Comparison of ENCODE assay signal across 8 cellular contexts in genomic region chr20:50730765-50731054, GRCh38. TPM values are rescaled to one million over a fixed set of nuclear protein-coding genes. Genes with fewer than 3 reads are reported as not detected.
DNase-seq lines count a peak whose midpoint lies in the region; ATAC-seq, FAIRE-seq and TF ChIP-seq lines count a peak whose summit lies in the region.

No MANE protein-coding gene starts in this region.

- TF ChIP-seq EP300 in A549 (IDR thresholded peaks at IDR 0.05), result no peak

- ATAC-seq in A549, result peak in 1 of 2 experiments; percentile 83; a peak in 4 of 6 replicates
- no peak for ATAC-seq in HG03095 (IDR thresholded peaks at IDR 0.05; ENCODE audit: unreplicated experiment)

- H3K4me2 ChIP-seq in A549, result peak overlapping the region; percentile 69

- TF ChIP-seq RAD21 in A549 (conservative IDR thresholded peaks at IDR 0.05 in 1 of 2, IDR thresholded peaks at IDR 0.05 in 1 of 2), result no peak

- peak overlapping the region; percentile 50 for H3K4me3 ChIP-seq in A549
- H3K4me3 ChIP-seq in HFF-Myc (replicated peaks; ENCODE audit: low read depth, low read length), result peak overlapping the region; percentile 72
- H3K4me3 ChIP-seq in astrocyte of the spinal cord (ENCODE audit: low read depth, low read length), result peak overlapping the region; percentile 47
- peak overlapping the region; percentile 88 for H3K4me3 ChIP-seq in mesodermal cell (ENCODE audit: extremely low read depth, insufficient read depth, low read length, poor library complexity, severe bottlenecking)

- CTCF ChIA-PET in A549 (lab: Yijun Ruan, JAX), result interaction anchor here (0.9 to 5.9 kb wide), 8 partner anchors 12 to 105 kb away, joined by 3 to 46 read pairs (median 5); no protein-coding TSS in a partner anchor

- TF ChIP-seq CTCF in A549 (IDR thresholded peaks at IDR 0.05), result no peak
- TF ChIP-seq CTCF in HFF-Myc (IDR thresholded peaks at IDR 0.05; ENCODE audit: low read depth, low read length, missing control alignments), result no peak
- TF ChIP-seq CTCF in astrocyte of the spinal cord (IDR thresholded peaks at IDR 0.05; ENCODE audit: low read depth, low read length), result no peak

- TF ChIP-seq POLR2A in A549 (IDR thresholded peaks at IDR 0.05; ENCODE audit: low read length), result peak; percentile 56

- H3K4me1 ChIP-seq in A549, result peaks cover 68% of the 10 kb centered on the region
- peaks cover 35% of the 10 kb centered on the region for H3K4me1 ChIP-seq in mesodermal cell (ENCODE audit: control insufficient read depth, insufficient read depth, low read length, poor library complexity, severe bottlenecking)

- no peak for DNase-seq in A549 (ENCODE audit: low read depth in 1 of 2, low spot score in 1 of 2)
- no peak for DNase-seq in HFF-Myc (ENCODE audit: extremely low read depth, low read depth)
- DNase-seq in astrocyte of the spinal cord (ENCODE audit: low read depth, low spot score), result peak; percentile 36
- DNase-seq in NCI-H1105 (lab: John Stamatoyannopoulos, UW), result no peak
- no peak for DNase-seq in activated CD8-positive, alpha-beta memory T cell treated with anti-CD3 and anti-CD28 coated beads, Interleukin-2, amount 50 U/mL, for 4 hours
- no peak for DNase-seq in KBM-7

- peak overlapping the region; percentile 89 to 96 for H3K27ac ChIP-seq in A549
- H3K27ac ChIP-seq in mesodermal cell (ENCODE audit: low read depth, low read length, severe bottlenecking), result peak overlapping the region; percentile 52

- no peak for FAIRE-seq in A549 (lab: Jason Lieb, UNC)

- H3K9me3 ChIP-seq in A549, result no peaks in the 10 kb centered on the region
- H3K9me3 ChIP-seq in mesodermal cell (ENCODE audit: control insufficient read depth, low read length), result no peaks in the 10 kb centered on the region

- POLR2A ChIA-PET in A549 (lab: Yijun Ruan, JAX), result interaction anchor here (1.1 to 1.5 kb wide), 3 partner anchors 11 to 16 kb away, joined by 3 to 9 read pairs (median 6); no protein-coding TSS in a partner anchor

- 0% methylated on average over 13 of the region's 35 CpGs for WGBS in A549 (ENCODE audit: missing lambda C conversion rate)
- WGBS in mesodermal cell (ENCODE audit: insufficient coverage in 2 of 2), 2 experiments, result 0% methylated on average over 28 to 30 of the region's 35 CpGs

- in situ Hi-C loops in astrocyte of the spinal cord (cut with HindIII; ENCODE audit: low sequenced_read_pairs) (no loop called here), KBM-7 (cut with MboI; ENCODE audit: low pct_unique_long_range_greater_than_20kb, low sequenced_read_pairs) (no loop called here)

- peaks cover 5% of the 10 kb centered on the region for H3K36me3 ChIP-seq in mesodermal cell (ENCODE audit: control insufficient read depth, insufficient read depth, low read length)

TF ChIP-seq in A549, 52 proteins besides CTCF, POLR2A, EP300 and RAD21:
- no peak for TF ChIP-seq HEYL (CRISPR knock-in tag; IDR thresholded peaks at IDR 0.05)
- TF ChIP-seq MAZ (IDR thresholded peaks at IDR 0.05; ENCODE audit: borderline replicate concordance, low read depth, low read length), result no peak
- TF ChIP-seq NPAS2 (CRISPR knock-in tag; IDR thresholded peaks at IDR 0.05; ENCODE audit: borderline replicate concordance), result no peak
- TF ChIP-seq ZSCAN20 (CRISPR knock-in tag; IDR thresholded peaks at IDR 0.05), result no peak
- TF ChIP-seq CBX2 (IDR thresholded peaks at IDR 0.05; ENCODE audit: borderline replicate concordance, low read depth), result no peak
- 0 out of 2 replicates have a peak, but pooled peaks have one; percentile 23 for TF ChIP-seq KDM5A (IDR thresholded peaks at IDR 0.05)
- TF ChIP-seq GATA3 (IDR thresholded peaks at IDR 0.05; ENCODE audit: borderline replicate concordance), result no peak
- TF ChIP-seq, protein P1, sequence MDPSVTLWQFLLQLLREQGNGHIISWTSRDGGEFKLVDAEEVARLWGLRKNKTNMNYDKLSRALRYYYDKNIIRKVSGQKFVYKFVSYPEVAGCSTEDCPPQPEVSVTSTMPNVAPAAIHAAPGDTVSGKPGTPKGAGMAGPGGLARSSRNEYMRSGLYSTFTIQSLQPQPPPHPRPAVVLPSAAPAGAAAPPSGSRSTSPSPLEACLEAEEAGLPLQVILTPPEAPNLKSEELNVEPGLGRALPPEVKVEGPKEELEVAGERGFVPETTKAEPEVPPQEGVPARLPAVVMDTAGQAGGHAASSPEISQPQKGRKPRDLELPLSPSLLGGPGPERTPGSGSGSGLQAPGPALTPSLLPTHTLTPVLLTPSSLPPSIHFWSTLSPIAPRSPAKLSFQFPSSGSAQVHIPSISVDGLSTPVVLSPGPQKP (IDR thresholded peaks at IDR 0.05; ENCODE audit: low read depth, low read length), result no peak
- no peak for TF ChIP-seq JUNB (IDR thresholded peaks at IDR 0.05)
- no peak for TF ChIP-seq POLR2AphosphoS2 (conservative IDR thresholded peaks at IDR 0.05; ENCODE audit: low read length)
- no peak for TF ChIP-seq CHD4 (IDR thresholded peaks at IDR 0.05; ENCODE audit: borderline replicate concordance)
- TF ChIP-seq, protein P2, sequence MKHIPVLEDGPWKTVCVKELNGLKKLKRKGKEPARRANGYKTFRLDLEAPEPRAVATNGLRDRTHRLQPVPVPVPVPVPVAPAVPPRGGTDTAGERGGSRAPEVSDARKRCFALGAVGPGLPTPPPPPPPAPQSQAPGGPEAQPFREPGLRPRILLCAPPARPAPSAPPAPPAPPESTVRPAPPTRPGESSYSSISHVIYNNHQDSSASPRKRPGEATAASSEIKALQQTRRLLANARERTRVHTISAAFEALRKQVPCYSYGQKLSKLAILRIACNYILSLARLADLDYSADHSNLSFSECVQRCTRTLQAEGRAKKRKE (CRISPR knock-in tag; IDR thresholded peaks at IDR 0.05; ENCODE audit: low read depth), result no peak
- TF ChIP-seq, protein P3, sequence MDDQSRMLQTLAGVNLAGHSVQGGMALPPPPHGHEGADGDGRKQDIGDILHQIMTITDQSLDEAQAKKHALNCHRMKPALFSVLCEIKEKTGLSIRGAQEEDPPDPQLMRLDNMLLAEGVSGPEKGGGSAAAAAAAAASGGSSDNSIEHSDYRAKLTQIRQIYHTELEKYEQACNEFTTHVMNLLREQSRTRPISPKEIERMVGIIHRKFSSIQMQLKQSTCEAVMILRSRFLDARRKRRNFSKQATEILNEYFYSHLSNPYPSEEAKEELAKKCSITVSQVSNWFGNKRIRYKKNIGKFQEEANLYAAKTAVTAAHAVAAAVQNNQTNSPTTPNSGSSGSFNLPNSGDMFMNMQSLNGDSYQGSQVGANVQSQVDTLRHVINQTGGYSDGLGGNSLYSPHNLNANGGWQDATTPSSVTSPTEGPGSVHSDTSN (IDR thresholded peaks at IDR 0.05), result no peak
- TF ChIP-seq, protein P4, sequence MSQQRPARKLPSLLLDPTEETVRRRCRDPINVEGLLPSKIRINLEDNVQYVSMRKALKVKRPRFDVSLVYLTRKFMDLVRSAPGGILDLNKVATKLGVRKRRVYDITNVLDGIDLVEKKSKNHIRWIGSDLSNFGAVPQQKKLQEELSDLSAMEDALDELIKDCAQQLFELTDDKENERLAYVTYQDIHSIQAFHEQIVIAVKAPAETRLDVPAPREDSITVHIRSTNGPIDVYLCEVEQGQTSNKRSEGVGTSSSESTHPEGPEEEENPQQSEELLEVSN (IDR thresholded peaks at IDR 0.05; ENCODE audit: borderline replicate concordance, low read depth), result peak; percentile 60; the same call in 1 of the 2 replicates
- TF ChIP-seq SREBF2 (IDR thresholded peaks at IDR 0.05), result no peak
- TF ChIP-seq ESRRA (IDR thresholded peaks at IDR 0.05; ENCODE audit: borderline replicate concordance, low read length), result no peak
- peak; percentile 56; the same call in 1 of the 2 replicates for TF ChIP-seq RNF2 (IDR thresholded peaks at IDR 0.05; ENCODE audit: borderline replicate concordance, low read depth)
- peak in 1 of 2 experiments; percentile 25; a peak in 1 of 5 replicates for TF ChIP-seq JUN (IDR thresholded peaks at IDR 0.05)
- no peak for TF ChIP-seq EHF (CRISPR knock-in tag; IDR thresholded peaks at IDR 0.05)
- TF ChIP-seq TP53 (CRISPR knock-in tag; IDR thresholded peaks at IDR 0.05), result no peak
- no peak for TF ChIP-seq HOXB13 (CRISPR knock-in tag; IDR thresholded peaks at IDR 0.05; ENCODE audit: low read depth)

RNA-seq across cellular contexts. Expression of gene PARD6B, which starts 0.7 kb away (rescaled TPM):
- polyA plus RNA-seq in A549 (2011; rRNA removed), result 6.2 and 6.4 TPM in 2 replicates
- polyA plus RNA-seq in A549 (2012; cell fraction: cytosol; rRNA removed), result 1.6 and 1.7 TPM in 2 replicates
- polyA plus RNA-seq in A549 (2012; cell fraction: nucleus; rRNA removed), result 1.3 and 1.7 TPM in 2 replicates
- 2.7 to 3.1 TPM (median 2.8 TPM) in 3 replicates for polyA plus RNA-seq in A549 (2017; fragmentation: RNase III; extraction: RNeasy Plus Mini Kit Qiagen cat#74134 plus additional on column Dnase treatment)
- 11.1 and 11.2 TPM in 2 replicates for polyA minus RNA-seq in A549 (2011; rRNA and poly(A)+ RNA removed)
- 4.7 TPM for polyA plus RNA-seq in mesodermal cell (2013, experiment 1 of 2)
- polyA plus RNA-seq in mesodermal cell (2013, experiment 2 of 2), result 5.9 TPM

RNA-seq across cellular contexts. Expression of gene RIPOR3, which starts 39.4 kb away (rescaled TPM):
- polyA plus RNA-seq in A549 (2011; rRNA removed), result 0.03 TPM in 1 of 2 replicates, not detected in the other
- polyA plus RNA-seq in A549 (2012; cell fraction: cytosol; rRNA removed), result 0.03 and 0.07 TPM in 2 replicates
- 0.09 and 0.19 TPM in 2 replicates for polyA plus RNA-seq in A549 (2012; cell fraction: nucleus; rRNA removed)
- 0.05 to 0.06 TPM in 2 of 3 replicates, not detected in the other for polyA plus RNA-seq in A549 (2017; fragmentation: RNase III; extraction: RNeasy Plus Mini Kit Qiagen cat#74134 plus additional on column Dnase treatment)
- polyA minus RNA-seq in A549 (2011; rRNA and poly(A)+ RNA removed), result 0.05 TPM in 1 of 2 replicates, not detected in the other
- polyA plus RNA-seq in mesodermal cell (2013, experiment 1 of 2), result 9.4 TPM
- 10.0 TPM for polyA plus RNA-seq in mesodermal cell (2013, experiment 2 of 2)
